ENCODE assay signal across 9 cellular contexts in the genomic region with DNA sequence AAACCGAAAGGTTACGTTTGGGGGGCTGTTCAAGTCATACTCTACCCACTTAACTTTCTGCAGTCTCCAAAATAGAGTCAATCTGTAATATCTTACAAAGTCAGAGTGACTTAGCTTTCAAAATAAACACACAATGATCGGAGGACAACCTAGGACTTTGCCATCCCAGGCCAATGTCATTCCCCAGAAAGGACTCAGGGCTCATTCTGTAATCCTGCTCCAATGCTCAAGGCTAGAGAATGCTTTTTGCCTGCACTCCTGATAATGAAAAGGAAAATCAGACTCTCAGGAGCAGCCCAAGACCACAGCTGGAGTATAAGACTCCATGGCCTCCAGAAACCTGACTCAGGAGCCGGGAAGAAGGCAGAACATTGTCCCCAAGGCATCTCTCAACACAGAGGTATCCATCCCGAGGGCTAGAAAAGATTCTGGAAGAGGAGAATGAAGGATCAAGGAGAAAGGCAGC. TPM values are rescaled to one million over a fixed set of nuclear protein-coding genes. Genes with fewer than 3 reads are reported as not detected.
DNase-seq lines count a peak whose midpoint lies in the region; ATAC-seq and TF ChIP-seq lines count a peak whose summit lies in the region.
"Had no signal": no experiment of that assay in that cellular context is flagged by ENCODE, and none has a peak within 500 bp of the region (broad histone marks: within the 10 kb centered on the region; RNA-seq: fewer than 3 reads in every experiment).

No MANE protein-coding gene starts in this region.

- H3K27me3 Mint-ChIP-seq in WTC11 (ENCODE audit: low read depth) = no peaks in the 10 kb centered on the region

- H3K9me3 ChIP-seq in DOHH2 (ENCODE audit: control insufficient read depth, insufficient read depth, low read length) (no peaks in the 10 kb centered on the region), gastroesophageal sphincter (no peaks in the 10 kb centered on the region), skeletal muscle tissue (ENCODE audit: control insufficient read depth in 3 of 3, low read length in 3 of 3) (no peaks in the 10 kb centered on the region)

- H3K4me1 ChIP-seq in DOHH2 (ENCODE audit: control insufficient read depth, low read length) (peaks cover 58% of the 10 kb centered on the region), gastroesophageal sphincter (peaks cover 44 to 84% (median 73%) of the 10 kb centered on the region in 3 donors), skeletal muscle tissue (ENCODE audit: control insufficient read depth in 3 of 3, insufficient read depth in 3 of 3, low read length in 3 of 3) (peaks cover 54 to 66% (median 54%) of the 10 kb centered on the region in 3 donors)

- H3F3A ChIP-seq in DOHH2 (ENCODE audit: control insufficient read depth, insufficient read depth) = peaks cover 29% of the 10 kb centered on the region

- TF ChIP-seq EP300 in gastroesophageal sphincter (IDR thresholded peaks at IDR 0.05) = no peak

- H3K4me3 ChIP-seq in DOHH2 (ENCODE audit: low read length) (no peak overlapping the region), gastroesophageal sphincter (no peak overlapping the region), skeletal muscle tissue (ENCODE audit: low read length in 3 of 3) (no peak overlapping the region)

- DNase-seq in WTC11 (ENCODE audit: low spot score) (no peak), NCI-H510A treated with DMSO at 0.1 percent for 48 hours (lab: John Stamatoyannopoulos, UW) (no peak), NCI-H748 (lab: John Stamatoyannopoulos, UW; ENCODE audit: unreplicated experiment) (no peak), NCI-H187 treated with DMSO at 0.1 percent for 48 hours (lab: John Stamatoyannopoulos, UW) (no peak), NCI-H146 (lab: John Stamatoyannopoulos, UW) (no peak)
- DNase-seq: stimulated activated CD4-positive, alpha-beta T cell treated with anti-CD3 and anti-CD28 coated beads, Interleukin-4, amount 100 ng/mL, for 4 hours had no signal

- H3K27me3 ChIP-seq in DOHH2 (ENCODE audit: control insufficient read depth, low read length) (no peaks in the 10 kb centered on the region), gastroesophageal sphincter (no peaks in the 10 kb centered on the region), skeletal muscle tissue (ENCODE audit: control insufficient read depth in 3 of 3, insufficient read depth in 3 of 3, low read length in 3 of 3) (no peaks in the 10 kb centered on the region)

- peak overlapping the region; percentile 6; the same call in 1 of the 2 replicates for H3K27ac Mint-ChIP-seq in WTC11

- no peak overlapping the region for H3K9ac ChIP-seq in skeletal muscle tissue (ENCODE audit: low read depth in 1 of 3, low read length in 3 of 3)

- H3K4me3 Mint-ChIP-seq in WTC11 = no peak overlapping the region

- H3K4me2 ChIP-seq in DOHH2 (ENCODE audit: low read length) = 0 out of 2 replicates have a peak overlapping the region, but pooled peaks have one; percentile 1

- ATAC-seq in WTC11 (no peak), gastroesophageal sphincter (no peak)

- no peak overlapping the region for H3K27ac ChIP-seq in DOHH2 (ENCODE audit: low read depth, low read length)
- peak overlapping the region; percentile 69 to 94 (median 92) for H3K27ac ChIP-seq in gastroesophageal sphincter
- peak overlapping the region; percentile 27 for H3K27ac ChIP-seq in skeletal muscle tissue (ENCODE audit: low read depth, low read length)

- H3K9me2 ChIP-seq in DOHH2 (replicated peaks; ENCODE audit: control insufficient read depth, low read length) = no peaks in the 10 kb centered on the region

- peaks cover 41% of the 10 kb centered on the region for H3K4me1 Mint-ChIP-seq in WTC11

- POLR2A ChIA-PET in WTC11 (lab: Charles Lee) = no interaction called here

- H3K36me3 ChIP-seq in DOHH2 (ENCODE audit: control insufficient read depth, low read length) (no peaks in the 10 kb centered on the region), gastroesophageal sphincter (no peaks in the 10 kb centered on the region), skeletal muscle tissue (ENCODE audit: control insufficient read depth in 3 of 3, insufficient read depth in 3 of 3, low read length in 3 of 3) (no peaks in the 10 kb centered on the region)

- H3K79me2 ChIP-seq in DOHH2 (ENCODE audit: control insufficient read depth, low read length) = no peaks in the 10 kb centered on the region

- no peaks in the 10 kb centered on the region for H3K9me3 Mint-ChIP-seq in WTC11

- no peaks in the 10 kb centered on the region for H4K20me1 ChIP-seq in DOHH2 (ENCODE audit: control insufficient read depth, insufficient read depth, low read depth, low read length)

- no peaks in the 10 kb centered on the region for H3K36me3 Mint-ChIP-seq in WTC11

- CTCF ChIA-PET in WTC11 (lab: Charles Lee) = no interaction called here

- no peak for TF ChIP-seq POLR2A in gastroesophageal sphincter (IDR thresholded peaks at IDR 0.05)

- 40 to 50% methylated on average over 3 to 5 of the region's 5 CpGs for WGBS in gastroesophageal sphincter (ENCODE audit: low coverage in 1 of 2), 2 donors

- TF ChIP-seq CTCF in DOHH2 (IDR thresholded peaks at IDR 0.05; ENCODE audit: low read depth, low read length, poor library complexity, severe bottlenecking) (no peak), WTC11 (IDR thresholded peaks at IDR 0.05) (no peak), gastroesophageal sphincter (IDR thresholded peaks at IDR 0.05) (no peak)

TF ChIP-seq in WTC11, 78 proteins besides CTCF, POLR2A, EP300 and RAD21 (continues in another document):
- no peak for TF ChIP-seq ZNF232 (CRISPR knock-in tag; IDR thresholded peaks at IDR 0.05)
- TF ChIP-seq NFE2L1 (CRISPR knock-in tag; IDR thresholded peaks at IDR 0.05) = no peak
- TF ChIP-seq, protein P1, sequence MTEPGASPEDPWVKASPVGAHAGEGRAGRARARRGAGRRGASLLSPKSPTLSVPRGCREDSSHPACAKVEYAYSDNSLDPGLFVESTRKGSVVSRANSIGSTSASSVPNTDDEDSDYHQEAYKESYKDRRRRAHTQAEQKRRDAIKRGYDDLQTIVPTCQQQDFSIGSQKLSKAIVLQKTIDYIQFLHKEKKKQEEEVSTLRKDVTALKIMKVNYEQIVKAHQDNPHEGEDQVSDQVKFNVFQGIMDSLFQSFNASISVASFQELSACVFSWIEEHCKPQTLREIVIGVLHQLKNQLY (CRISPR knock-in tag; IDR thresholded peaks at IDR 0.05) = no peak
- TF ChIP-seq, protein P2, sequence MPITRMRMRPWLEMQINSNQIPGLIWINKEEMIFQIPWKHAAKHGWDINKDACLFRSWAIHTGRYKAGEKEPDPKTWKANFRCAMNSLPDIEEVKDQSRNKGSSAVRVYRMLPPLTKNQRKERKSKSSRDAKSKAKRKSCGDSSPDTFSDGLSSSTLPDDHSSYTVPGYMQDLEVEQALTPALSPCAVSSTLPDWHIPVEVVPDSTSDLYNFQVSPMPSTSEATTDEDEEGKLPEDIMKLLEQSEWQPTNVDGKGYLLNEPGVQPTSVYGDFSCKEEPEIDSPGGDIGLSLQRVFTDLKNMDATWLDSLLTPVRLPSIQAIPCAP (CRISPR knock-in tag; IDR thresholded peaks at IDR 0.05) = no peak
- TF ChIP-seq, protein P3, sequence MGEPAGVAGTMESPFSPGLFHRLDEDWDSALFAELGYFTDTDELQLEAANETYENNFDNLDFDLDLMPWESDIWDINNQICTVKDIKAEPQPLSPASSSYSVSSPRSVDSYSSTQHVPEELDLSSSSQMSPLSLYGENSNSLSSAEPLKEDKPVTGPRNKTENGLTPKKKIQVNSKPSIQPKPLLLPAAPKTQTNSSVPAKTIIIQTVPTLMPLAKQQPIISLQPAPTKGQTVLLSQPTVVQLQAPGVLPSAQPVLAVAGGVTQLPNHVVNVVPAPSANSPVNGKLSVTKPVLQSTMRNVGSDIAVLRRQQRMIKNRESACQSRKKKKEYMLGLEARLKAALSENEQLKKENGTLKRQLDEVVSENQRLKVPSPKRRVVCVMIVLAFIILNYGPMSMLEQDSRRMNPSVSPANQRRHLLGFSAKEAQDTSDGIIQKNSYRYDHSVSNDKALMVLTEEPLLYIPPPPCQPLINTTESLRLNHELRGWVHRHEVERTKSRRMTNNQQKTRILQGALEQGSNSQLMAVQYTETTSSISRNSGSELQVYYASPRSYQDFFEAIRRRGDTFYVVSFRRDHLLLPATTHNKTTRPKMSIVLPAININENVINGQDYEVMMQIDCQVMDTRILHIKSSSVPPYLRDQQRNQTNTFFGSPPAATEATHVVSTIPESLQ (CRISPR knock-in tag; IDR thresholded peaks at IDR 0.05) = no peak
- TF ChIP-seq, protein P4, sequence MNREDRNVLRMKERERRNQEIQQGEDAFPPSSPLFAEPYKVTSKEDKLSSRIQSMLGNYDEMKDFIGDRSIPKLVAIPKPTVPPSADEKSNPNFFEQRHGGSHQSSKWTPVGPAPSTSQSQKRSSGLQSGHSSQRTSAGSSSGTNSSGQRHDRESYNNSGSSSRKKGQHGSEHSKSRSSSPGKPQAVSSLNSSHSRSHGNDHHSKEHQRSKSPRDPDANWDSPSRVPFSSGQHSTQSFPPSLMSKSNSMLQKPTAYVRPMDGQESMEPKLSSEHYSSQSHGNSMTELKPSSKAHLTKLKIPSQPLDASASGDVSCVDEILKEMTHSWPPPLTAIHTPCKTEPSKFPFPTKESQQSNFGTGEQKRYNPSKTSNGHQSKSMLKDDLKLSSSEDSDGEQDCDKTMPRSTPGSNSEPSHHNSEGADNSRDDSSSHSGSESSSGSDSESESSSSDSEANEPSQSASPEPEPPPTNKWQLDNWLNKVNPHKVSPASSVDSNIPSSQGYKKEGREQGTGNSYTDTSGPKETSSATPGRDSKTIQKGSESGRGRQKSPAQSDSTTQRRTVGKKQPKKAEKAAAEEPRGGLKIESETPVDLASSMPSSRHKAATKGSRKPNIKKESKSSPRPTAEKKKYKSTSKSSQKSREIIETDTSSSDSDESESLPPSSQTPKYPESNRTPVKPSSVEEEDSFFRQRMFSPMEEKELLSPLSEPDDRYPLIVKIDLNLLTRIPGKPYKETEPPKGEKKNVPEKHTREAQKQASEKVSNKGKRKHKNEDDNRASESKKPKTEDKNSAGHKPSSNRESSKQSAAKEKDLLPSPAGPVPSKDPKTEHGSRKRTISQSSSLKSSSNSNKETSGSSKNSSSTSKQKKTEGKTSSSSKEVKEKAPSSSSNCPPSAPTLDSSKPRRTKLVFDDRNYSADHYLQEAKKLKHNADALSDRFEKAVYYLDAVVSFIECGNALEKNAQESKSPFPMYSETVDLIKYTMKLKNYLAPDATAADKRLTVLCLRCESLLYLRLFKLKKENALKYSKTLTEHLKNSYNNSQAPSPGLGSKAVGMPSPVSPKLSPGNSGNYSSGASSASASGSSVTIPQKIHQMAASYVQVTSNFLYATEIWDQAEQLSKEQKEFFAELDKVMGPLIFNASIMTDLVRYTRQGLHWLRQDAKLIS (CRISPR knock-in tag; IDR thresholded peaks at IDR 0.05; ENCODE audit: borderline replicate concordance) = no peak

RNA-seq across cellular contexts. Expression of a gene that starts 28.5 kb away (rescaled TPM):
- total RNA-seq in WTC11 (2021) (30.4 to 38.7 TPM (median 32.5 TPM) in 3 replicates), gastroesophageal sphincter (10 to 100 TPM; 24.4 to 42.4 (median 35.2) TPM), skeletal muscle tissue (21.4 TPM)

RNA-seq across cellular contexts. Expression of a gene that starts 28.8 kb away (rescaled TPM):
- 52.3 to 72.4 TPM (median 72.3 TPM) in 3 replicates for total RNA-seq in WTC11 (2021)
- total RNA-seq in gastroesophageal sphincter = 100 to 1,000 TPM; 133 to 196 (median 156) TPM
- total RNA-seq in skeletal muscle tissue = 58.5 TPM

RNA-seq across cellular contexts. Expression of a gene that starts 29.1 kb away (rescaled TPM):
- 118 to 158 TPM (median 153 TPM) in 3 replicates for total RNA-seq in WTC11 (2021)
- total RNA-seq in gastroesophageal sphincter = 100 to 1,000 TPM; 129 to 189 (median 133) TPM
- total RNA-seq in skeletal muscle tissue = 87.2 TPM
